ENCODE assay signal across 14 cellular contexts in the genomic region with DNA sequence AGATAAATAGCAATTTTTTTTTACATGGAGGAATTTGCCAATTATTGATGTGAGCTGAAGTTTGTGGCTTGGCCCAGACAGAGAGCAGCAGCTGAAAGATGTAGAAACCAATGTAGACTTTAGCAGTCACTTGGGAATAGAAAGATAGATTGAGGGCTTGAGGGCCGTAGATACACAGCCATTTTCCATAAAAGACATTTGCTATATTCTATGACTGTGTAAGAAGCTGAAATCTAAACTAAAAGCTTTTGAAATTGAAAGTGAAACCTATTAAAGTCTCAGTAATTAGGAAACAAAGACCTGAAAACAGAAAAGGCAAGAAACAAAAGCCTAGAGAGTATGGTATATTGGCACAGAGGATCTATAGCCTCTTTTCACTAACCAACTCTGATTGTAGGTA.
A peak's percentile ranks its signal among the peaks of the same experiment; 100 is the strongest.
DNase-seq lines count a peak whose midpoint lies in the region; ATAC-seq and TF ChIP-seq lines count a peak whose summit lies in the region.
"Had no signal": no experiment of that assay in that cellular context is flagged by ENCODE, and none has a peak within 500 bp of the region (broad histone marks: within the 10 kb centered on the region; RNA-seq: fewer than 3 reads in every experiment).

No MANE protein-coding gene starts in this region.

- no peak for TF ChIP-seq CTCF in fibroblast of pulmonary artery (IDR thresholded peaks at IDR 0.05; ENCODE audit: low read length, missing control alignments)

- ATAC-seq in GM18520 (IDR thresholded peaks at IDR 0.05; ENCODE audit: unreplicated experiment) (peak; percentile 89), GM21717 (IDR thresholded peaks at IDR 0.05; ENCODE audit: unreplicated experiment) (peak; percentile 85), HG03280 (IDR thresholded peaks at IDR 0.05; ENCODE audit: unreplicated experiment) (peak; percentile 86)

- H3K4me3 ChIP-seq in fibroblast of pulmonary artery (replicated peaks; ENCODE audit: low read depth, low read length) = no peak overlapping the region

- DNase-seq in fibroblast of pulmonary artery (ENCODE audit: low read depth) (peak; percentile 24), midbrain (lab: John Stamatoyannopoulos, UW) (no peak), NCI-H226 (no peak), activated gamma-delta T cell treated with Interleukin-2 at 50 U/mL for 16 hours (no peak), occipital lobe (lab: John Stamatoyannopoulos, UW) (no peak)
- DNase-seq: activated CD4-positive, alpha-beta memory T cell treated with anti-CD3 and anti-CD28 coated beads for 36 hours; anterior cingulate cortex; DMS79; NCI-H2029 treated with DMSO at 0.1 percent for 48 hours; Right ventricle myocardium superior; stimulated activated CD4-positive, alpha-beta T cell treated with anti-CD3 and anti-CD28 coated beads, Interleukin-12 subunit alpha, Interleukin-12 subunit beta, amount 100 ng/mL, for 4 hours had no signal
